8 cellular contexts compared by ENCODE assay signal in genomic region chr1:74732960-74733615, GRCh38. TPM values are rescaled to one million over a fixed set of nuclear protein-coding genes. Genes with fewer than 3 reads are reported as not detected.
DNase-seq lines count a peak whose midpoint lies in the region; ATAC-seq and TF ChIP-seq lines count a peak whose summit lies in the region.

Gene CRYZ, minus strand, starts transcription at chr1:74733050. Its CDS starts 8,229 bp downstream, at chr1:74724821.
Gene TYW3, plus strand, starts transcription at chr1:74733152. Its CDS starts 93 bp downstream, at chr1:74733245.

- peak within 1 kb of the TSS; percentile 98 for H3K4me3 ChIP-seq in DOHH2 (ENCODE audit: low read length)
- H3K4me3 ChIP-seq in GM23338 = peak within 1 kb of the TSS; percentile 59
- peak within 1 kb of the TSS; percentile 89 for H3K4me3 ChIP-seq in LNCaP clone FGC (ENCODE audit: low read depth, low read length)
- H3K4me3 ChIP-seq in fibroblast of pulmonary artery (replicated peaks; ENCODE audit: low read depth, low read length) = peak within 1 kb of the TSS; percentile 67

- peak within 1 kb of the TSS; percentile 99 for H3K27ac Mint-ChIP-seq in GM23338
- peak within 1 kb of the TSS; percentile 92 for H3K27ac Mint-ChIP-seq in activated T-helper 17 cell treated with anti-CD3 and anti-CD28 coated beads, Interleukin-2, amount 50 U/mL, for 72 hours
- peak within 1 kb of the TSS; percentile 95 to 99 (median 99) for H3K27ac Mint-ChIP-seq in nephron
- H3K27ac Mint-ChIP-seq in stimulated activated naive CD8-positive, alpha-beta T cell treated with anti-CD3 and anti-CD28 coated beads, Interleukin-15, Interleukin-2, amounts not matched to agents 100 ng/mL and 50 ng/mL, for 24 hours = peak within 1 kb of the TSS; percentile 97

- H3K27me3 Mint-ChIP-seq in GM23338 (ENCODE audit: insufficient read depth, low read depth, poor library complexity) (peaks cover 2% of the 10 kb centered on the region), nephron (ENCODE audit: low read depth) (no peaks in the 10 kb centered on the region)
- no peaks in the 10 kb centered on the region for H3K27me3 Mint-ChIP-seq in activated T-helper 17 cell treated with anti-CD3 and anti-CD28 coated beads, Interleukin-2, amount 50 U/mL, for 72 hours
- no peaks in the 10 kb centered on the region for H3K27me3 Mint-ChIP-seq in stimulated activated naive CD8-positive, alpha-beta T cell treated with anti-CD3 and anti-CD28 coated beads, Interleukin-15, Interleukin-2, amounts not matched to agents 100 ng/mL and 50 ng/mL, for 24 hours

- H3K4me3 Mint-ChIP-seq in GM23338 (peak within 1 kb of the TSS; percentile 88), nephron (peak within 1 kb of the TSS; percentile 93 to 94 (median 93))
- H3K4me3 Mint-ChIP-seq in activated T-helper 17 cell treated with anti-CD3 and anti-CD28 coated beads, Interleukin-2, amount 50 U/mL, for 72 hours = peak within 1 kb of the TSS; percentile 88
- H3K4me3 Mint-ChIP-seq in stimulated activated naive CD8-positive, alpha-beta T cell treated with anti-CD3 and anti-CD28 coated beads, Interleukin-15, Interleukin-2, amounts not matched to agents 100 ng/mL and 50 ng/mL, for 24 hours = peak within 1 kb of the TSS; percentile 94

- H3K36me3 ChIP-seq in DOHH2 (ENCODE audit: control insufficient read depth, low read length) (peaks cover 38% of the 10 kb centered on the region), GM23338 (ENCODE audit: insufficient read depth) (peaks cover 8% of the 10 kb centered on the region; the same call in 1 of the 2 replicates)

- CTCF ChIA-PET in RWPE1 (lab: Yijun Ruan, JAX) = interaction anchor here (0.7 to 1.1 kb wide), 3 partner anchors 27 to 719 kb away, joined by 3 to 5 read pairs (median 5); no protein-coding TSS in a partner anchor

- H3K4me1 ChIP-seq in DOHH2 (ENCODE audit: control insufficient read depth, low read length) (peaks cover 23% of the 10 kb centered on the region), GM23338 (ENCODE audit: insufficient read depth) (peaks cover 23% of the 10 kb centered on the region)

- TF ChIP-seq CTCF in DOHH2 (IDR thresholded peaks at IDR 0.05; ENCODE audit: low read depth, low read length, poor library complexity, severe bottlenecking) = no peak
- TF ChIP-seq CTCF in GM23338 (conservative IDR thresholded peaks at IDR 0.05; ENCODE audit: low read depth in 2 of 2) = no peak
- TF ChIP-seq CTCF in LNCaP clone FGC (IDR thresholded peaks at IDR 0.05; ENCODE audit: control insufficient read depth, extremely low read depth, insufficient read depth) = no peak
- TF ChIP-seq CTCF in RWPE1 (conservative IDR thresholded peaks at IDR 0.05; ENCODE audit: low read depth) = no peak
- no peak for TF ChIP-seq CTCF in fibroblast of pulmonary artery (IDR thresholded peaks at IDR 0.05; ENCODE audit: low read length, missing control alignments)
- no peak for TF ChIP-seq CTCF in nephron (IDR thresholded peaks at IDR 0.05; ENCODE audit: unreplicated experiment in 3 of 3)

- H3K4me2 ChIP-seq in DOHH2 (ENCODE audit: low read length) (peak within 1 kb of the TSS; percentile 91), GM23338 (peak within 1 kb of the TSS; percentile 75)

- H3K79me2 ChIP-seq in DOHH2 (ENCODE audit: control insufficient read depth, low read length) (peaks cover 46% of the 10 kb centered on the region), GM23338 (replicated peaks; ENCODE audit: insufficient read depth) (peaks cover 48% of the 10 kb centered on the region)

- peak; percentile 85 for ATAC-seq in GM23338
- ATAC-seq in activated T-helper 17 cell treated with anti-CD3 and anti-CD28 coated beads, Interleukin-2, amount 50 U/mL, for 72 hours (replicated peaks) = peak; percentile 83

- H3K36me3 Mint-ChIP-seq in GM23338 (ENCODE audit: low read depth) (peaks cover 32% of the 10 kb centered on the region), nephron (ENCODE audit: low read depth) (peaks cover 40% of the 10 kb centered on the region)
- peaks cover 57% of the 10 kb centered on the region for H3K36me3 Mint-ChIP-seq in activated T-helper 17 cell treated with anti-CD3 and anti-CD28 coated beads, Interleukin-2, amount 50 U/mL, for 72 hours (ENCODE audit: low read depth)
- peaks cover 33% of the 10 kb centered on the region for H3K36me3 Mint-ChIP-seq in stimulated activated naive CD8-positive, alpha-beta T cell treated with anti-CD3 and anti-CD28 coated beads, Interleukin-15, Interleukin-2, amounts not matched to agents 100 ng/mL and 50 ng/mL, for 24 hours (ENCODE audit: low read depth)

- no peaks in the 10 kb centered on the region for H3K9me3 ChIP-seq in DOHH2 (ENCODE audit: control insufficient read depth, insufficient read depth, low read length)

- no peaks in the 10 kb centered on the region for H3K9me2 ChIP-seq in DOHH2 (replicated peaks; ENCODE audit: control insufficient read depth, low read length)
- no peaks in the 10 kb centered on the region for H3K9me2 ChIP-seq in GM23338 (ENCODE audit: insufficient read depth)

- peaks cover 1% of the 10 kb centered on the region; the same call in 1 of the 3 replicates for H3K9me3 Mint-ChIP-seq in GM23338
- H3K9me3 Mint-ChIP-seq in activated T-helper 17 cell treated with anti-CD3 and anti-CD28 coated beads, Interleukin-2, amount 50 U/mL, for 72 hours = no peaks in the 10 kb centered on the region
- peaks cover 16% of the 10 kb centered on the region for H3K9me3 Mint-ChIP-seq in nephron
- H3K9me3 Mint-ChIP-seq in stimulated activated naive CD8-positive, alpha-beta T cell treated with anti-CD3 and anti-CD28 coated beads, Interleukin-15, Interleukin-2, amounts not matched to agents 100 ng/mL and 50 ng/mL, for 24 hours = no peaks in the 10 kb centered on the region

- DNase-seq in GM23338 (ENCODE audit: low spot score) = peak; percentile 92
- DNase-seq in LNCaP clone FGC (ENCODE audit: low read depth) = peak; percentile 85
- peak; percentile 70 for DNase-seq in RWPE1 (ENCODE audit: low spot score)
- peak; percentile 96 for DNase-seq in fibroblast of pulmonary artery (ENCODE audit: low read depth)

- H3F3A ChIP-seq in DOHH2 (ENCODE audit: control insufficient read depth, insufficient read depth) (peaks cover 6% of the 10 kb centered on the region; the same call in 1 of the 2 replicates), GM23338 (replicated peaks; ENCODE audit: low read depth) (no peaks in the 10 kb centered on the region)

- H4K20me1 ChIP-seq in DOHH2 (ENCODE audit: control insufficient read depth, insufficient read depth, low read depth, low read length) = no peaks in the 10 kb centered on the region
- H4K20me1 ChIP-seq in GM23338 (replicated peaks; ENCODE audit: insufficient read depth) = no peaks in the 10 kb centered on the region

- H3K27ac ChIP-seq in DOHH2 (ENCODE audit: low read depth, low read length) = peak within 1 kb of the TSS; percentile 85
- H3K27ac ChIP-seq in GM23338 (ENCODE audit: low read depth) = peak within 1 kb of the TSS; percentile 96
- peak within 1 kb of the TSS; percentile 91 for H3K27ac ChIP-seq in RWPE1

- POLR2A ChIA-PET in RWPE1 (lab: Yijun Ruan, JAX; ENCODE audit: low non-redundant PET) = no interaction called here

- H3K27me3 ChIP-seq in DOHH2 (ENCODE audit: control insufficient read depth, low read length) = no peaks in the 10 kb centered on the region
- H3K27me3 ChIP-seq in GM23338 (ENCODE audit: insufficient read depth) = no peaks in the 10 kb centered on the region

- peak within 1 kb of the TSS; percentile 5; the same call in 1 of the 2 replicates for H2AFZ ChIP-seq in GM23338

- H3K4me1 Mint-ChIP-seq in GM23338 = peaks cover 24% of the 10 kb centered on the region
- H3K4me1 Mint-ChIP-seq in activated T-helper 17 cell treated with anti-CD3 and anti-CD28 coated beads, Interleukin-2, amount 50 U/mL, for 72 hours = peaks cover 38% of the 10 kb centered on the region
- H3K4me1 Mint-ChIP-seq in nephron = peaks cover 24% of the 10 kb centered on the region
- peaks cover 57% of the 10 kb centered on the region for H3K4me1 Mint-ChIP-seq in stimulated activated naive CD8-positive, alpha-beta T cell treated with anti-CD3 and anti-CD28 coated beads, Interleukin-15, Interleukin-2, amounts not matched to agents 100 ng/mL and 50 ng/mL, for 24 hours (ENCODE audit: low read depth)

TF ChIP-seq in GM23338, 12 proteins besides CTCF, POLR2A, EP300 and RAD21:
- TF ChIP-seq CREB1 (CRISPR knock-in tag; IDR thresholded peaks at IDR 0.05; ENCODE audit: low read depth) (0 out of 2 replicates have a peak, but pooled peaks have one; percentile 2), JUNB (IDR thresholded peaks at IDR 0.05; ENCODE audit: unreplicated experiment) (no peak), ETS1 (IDR thresholded peaks at IDR 0.05) (peak; percentile 82; the same call in 1 of the 2 replicates), EZH2phosphoT487 (IDR thresholded peaks at IDR 0.05; ENCODE audit: unreplicated experiment) (no peak), POLR2AphosphoS5 (IDR thresholded peaks at IDR 0.05; ENCODE audit: low read depth) (peak; percentile 82)
TF ChIP-seq in GM23338: peak in this region for 3.

RNA-seq across cellular contexts. Expression of gene CRYZ, which starts in this region (rescaled TPM):
- 45.7 and 57.2 TPM in 2 replicates for total RNA-seq in GM23338 (2014; rRNA removed; shearing (Covaris generic))
- polyA plus RNA-seq in GM23338 (2016; fragmentation: Nextera tagmentation; extraction: Ambion mirVana) = 52.9 and 57.8 TPM in 2 replicates
- total RNA-seq in activated T-helper 17 cell treated with anti-CD3 and anti-CD28 coated beads, Interleukin-2, amount 50 U/mL, for 72 hours = 10 to 100 TPM; 47.7 to 56.5 TPM

RNA-seq across cellular contexts. Expression of gene TYW3, which starts in this region (rescaled TPM):
- 28.3 and 29.6 TPM in 2 replicates for total RNA-seq in GM23338 (2014; rRNA removed; shearing (Covaris generic))
- polyA plus RNA-seq in GM23338 (2016; fragmentation: Nextera tagmentation; extraction: Ambion mirVana) = 66.8 and 69.7 TPM in 2 replicates
- 10 to 100 TPM; 27.9 to 37.3 TPM for total RNA-seq in activated T-helper 17 cell treated with anti-CD3 and anti-CD28 coated beads, Interleukin-2, amount 50 U/mL, for 72 hours

Comparison
In these comparisons a context has a peak if more than half of its experiments do, and no peak if none do; other contexts are left out.
1. Peak in every context shown above with its lines: DNase-seq, ATAC-seq, H3K4me3 ChIP-seq and H3K27ac ChIP-seq.